Comparison of ENCODE assay signal across 19 cellular contexts in genomic region chr1:224718470-224719053, GRCh38.
DNase-seq lines count a peak whose midpoint lies in the region; ATAC-seq, FAIRE-seq and TF ChIP-seq lines count a peak whose summit lies in the region.
"Had no signal": no experiment of that assay in that cellular context is flagged by ENCODE, and none has a peak within 500 bp of the region (broad histone marks: within the 10 kb centered on the region; RNA-seq: fewer than 3 reads in every experiment).

No MANE protein-coding gene starts in this region.

- H3K27me3 Mint-ChIP-seq in activated naive CD8-positive, alpha-beta T cell treated with anti-CD3 and anti-CD28 coated beads, Interleukin-2, amount 50 U/mL, for 24 hours: peaks cover 22% of the 10 kb centered on the region

- no peaks in the 10 kb centered on the region for H3K36me3 Mint-ChIP-seq in activated naive CD8-positive, alpha-beta T cell treated with anti-CD3 and anti-CD28 coated beads, Interleukin-2, amount 50 U/mL, for 24 hours (ENCODE audit: low read depth)

- H3F3A ChIP-seq in Loucy (ENCODE audit: low read depth): no peaks in the 10 kb centered on the region

- no peak for FAIRE-seq in HTR-8/SVneo (lab: Jason Lieb, UNC)
- FAIRE-seq: A204.1 had no signal

- H3K4me1 ChIP-seq in Loucy (ENCODE audit: insufficient read depth, low read length, poor library complexity, severe bottlenecking): peaks cover 61% of the 10 kb centered on the region
- H3K4me1 ChIP-seq: Peyer's patch had no signal

- no peak overlapping the region for H3K27ac Mint-ChIP-seq in activated naive CD8-positive, alpha-beta T cell treated with anti-CD3 and anti-CD28 coated beads, Interleukin-2, amount 50 U/mL, for 24 hours

- H3K79me2 ChIP-seq in Loucy (ENCODE audit: insufficient read depth, low read length): peaks cover 17% of the 10 kb centered on the region

- peak; percentile 8 for DNase-seq in stimulated activated CD4-positive, alpha-beta T cell treated with anti-CD3 and anti-CD28 coated beads, Interleukin-15, amount 100 ng/mL, for 24 hours
- no peak for DNase-seq in stimulated activated CD4-positive, alpha-beta T cell treated with anti-CD3 and anti-CD28 coated beads, Interleukin-2, amount 100 ng/mL, for 48 hours
- no peak for DNase-seq in activated naive CD8-positive, alpha-beta T cell treated with anti-CD3 and anti-CD28 coated beads, Interleukin-2, amount 50 U/mL, for 24 hours
- DNase-seq in HTR-8/SVneo (ENCODE audit: insufficient read length, low spot score): no peak
- DNase-seq: DMS79, H9, IMR-90, Karpas-422, NCI-H1694, NCI-H2081, NCI-H2171, NCI-H524 treated with DMSO at 0.1 percent for 48 hours, NCI-H82, Peyer's patch had no signal

- H3K4me3 Mint-ChIP-seq in activated naive CD8-positive, alpha-beta T cell treated with anti-CD3 and anti-CD28 coated beads, Interleukin-2, amount 50 U/mL, for 24 hours: no peak overlapping the region
- H3K4me3 Mint-ChIP-seq: H9 had no signal

- peak overlapping the region; percentile 32 for H3K4me3 ChIP-seq in Loucy (ENCODE audit: low read length, poor library complexity, severe bottlenecking)
- H3K4me3 ChIP-seq: Peyer's patch had no signal

- no peaks in the 10 kb centered on the region for H3K9me2 ChIP-seq in Loucy (replicated peaks; ENCODE audit: low read depth, low read length)

- no peaks in the 10 kb centered on the region for H3K9me3 Mint-ChIP-seq in activated naive CD8-positive, alpha-beta T cell treated with anti-CD3 and anti-CD28 coated beads, Interleukin-2, amount 50 U/mL, for 24 hours
- H3K9me3 Mint-ChIP-seq: H9 had no signal

- no peaks in the 10 kb centered on the region for H4K20me1 ChIP-seq in Loucy (ENCODE audit: insufficient read depth, low read length, poor library complexity, severe bottlenecking)

- H3K27me3 ChIP-seq in Loucy (ENCODE audit: insufficient read depth, low read length, poor library complexity, severe bottlenecking): no peaks in the 10 kb centered on the region
- H3K27me3 ChIP-seq: Peyer's patch had no signal

- H3K4me1 Mint-ChIP-seq in activated naive CD8-positive, alpha-beta T cell treated with anti-CD3 and anti-CD28 coated beads, Interleukin-2, amount 50 U/mL, for 24 hours: no peaks in the 10 kb centered on the region

- peak; percentile 34 for ATAC-seq in activated naive CD8-positive, alpha-beta T cell treated with anti-CD3 and anti-CD28 coated beads, Interleukin-2, amount 50 U/mL, for 24 hours
- ATAC-seq in GM21367 (IDR thresholded peaks at IDR 0.05; ENCODE audit: unreplicated experiment): no peak
- ATAC-seq in HG03565 (IDR thresholded peaks at IDR 0.05; ENCODE audit: unreplicated experiment): no peak
- ATAC-seq: SK-N-SH treated with all-trans-retinoic acid at 6 μM for 48 hours had no signal

- no peak for TF ChIP-seq CTCF in Loucy (conservative IDR thresholded peaks at IDR 0.05; ENCODE audit: low read length)

- peak overlapping the region; percentile 59 for H3K4me2 ChIP-seq in Loucy (ENCODE audit: low read depth, low read length, poor library complexity, severe bottlenecking)

- H3K9ac ChIP-seq in Loucy (ENCODE audit: low read depth, low read length, poor library complexity, severe bottlenecking): peak overlapping the region; percentile 59

- no peak overlapping the region for H2AFZ ChIP-seq in Loucy (ENCODE audit: low read length)

- H3K36me3 ChIP-seq in Loucy (ENCODE audit: insufficient read depth, low read length): no peaks in the 10 kb centered on the region
- H3K36me3 ChIP-seq: Peyer's patch had no signal

- H3K9me3 ChIP-seq in Loucy (ENCODE audit: insufficient read depth, low read depth, low read length): no peaks in the 10 kb centered on the region
- H3K9me3 ChIP-seq: Peyer's patch had no signal
